In the genomic region with DNA sequence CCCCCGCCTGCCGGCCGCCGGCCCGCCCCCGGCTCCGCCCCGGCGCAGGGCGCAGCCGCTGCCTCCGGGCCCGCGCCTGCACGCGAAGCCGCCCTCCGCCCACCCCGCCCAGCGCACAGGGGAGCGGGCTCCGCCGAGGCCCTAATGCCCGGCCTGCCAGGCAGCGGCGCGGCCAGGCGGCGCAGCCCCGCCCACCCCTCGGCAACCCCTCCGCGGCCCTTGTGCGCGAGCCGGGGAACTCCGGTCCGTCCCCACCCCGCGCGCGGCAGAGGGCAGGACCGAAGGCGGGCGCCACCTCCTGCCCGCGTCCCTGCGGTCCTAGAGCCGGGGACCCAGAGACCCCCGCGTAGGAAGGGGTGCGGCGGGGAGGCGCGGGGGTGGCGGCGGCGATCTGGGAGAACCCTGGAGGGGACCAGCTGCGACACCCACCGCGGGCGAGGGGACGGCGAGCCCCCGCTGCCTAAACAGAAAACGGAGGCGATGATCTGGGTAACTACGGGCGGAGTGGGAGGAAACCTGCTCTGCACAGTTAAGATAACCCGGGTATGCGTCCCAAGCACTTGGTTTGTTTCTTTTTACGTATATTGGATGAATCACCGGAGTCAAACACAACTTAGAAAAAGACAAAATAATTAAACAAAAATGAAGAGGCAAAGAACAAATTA, we compare ENCODE assay signal across 8 cellular contexts.
DNase-seq lines count a peak whose midpoint lies in the region; ATAC-seq, FAIRE-seq and TF ChIP-seq lines count a peak whose summit lies in the region.

No MANE protein-coding gene starts in this region.

- DNase-seq in D721Med (ENCODE audit: insufficient read length, low spot score) (peak; percentile 82), HUDEP-2 (lab: John Stamatoyannopoulos, UW; ENCODE audit: unreplicated experiment in 76 of 76) (peak in 75 of 76 experiments; percentile 31 to 95 (median 86)), OCI-M1 (lab: John Stamatoyannopoulos, UW) (peak; percentile 89), activated T-cell treated with anti-CD3 and anti-CD28 coated beads for 48 hours (ENCODE audit: low read depth) (peak; percentile 90), epithelial cell of prostate (ENCODE audit: low read depth, low spot score) (peak; percentile 36)
- DNase-seq in stimulated activated CD8-positive, alpha-beta memory T cell treated with anti-CD3 and anti-CD28 coated beads, Interleukin-4, amount 100 ng/mL, for 4 hours (ENCODE audit: low read depth in 2 of 2, low spot score in 1 of 2) = peak; percentile 75 to 90

- no peak for FAIRE-seq in D721Med (lab: Jason Lieb, UNC)

- H3K27me3 ChIP-seq in mucosa of rectum (ENCODE audit: control insufficient read depth in 2 of 2, insufficient read depth in 2 of 2, low read length in 2 of 2) = no peaks in the 10 kb centered on the region

- H3K4me1 ChIP-seq in mucosa of rectum (ENCODE audit: control insufficient read depth in 2 of 2, insufficient read depth in 2 of 2, low read length in 2 of 2) = peaks cover 22 to 23% of the 10 kb centered on the region in 2 donors

- ATAC-seq in GM21367 (IDR thresholded peaks at IDR 0.05; ENCODE audit: unreplicated experiment) = peak; percentile 66

- peak overlapping the region; percentile 69 to 79 for H3K4me3 ChIP-seq in mucosa of rectum (ENCODE audit: low read length in 2 of 2)

- no peak for TF ChIP-seq CTCF in D721Med (IDR thresholded peaks at IDR 0.05; ENCODE audit: insufficient read depth, missing control alignments)

- H3K9ac ChIP-seq in mucosa of rectum (ENCODE audit: low read depth in 1 of 2, low read length in 2 of 2) = peak overlapping the region; percentile 68 to 72

- no peaks in the 10 kb centered on the region for H3K36me3 ChIP-seq in mucosa of rectum (ENCODE audit: control insufficient read depth in 2 of 2, insufficient read depth in 2 of 2, low read length in 2 of 2)

- H3K9me3 ChIP-seq in mucosa of rectum (ENCODE audit: control insufficient read depth in 2 of 2, low read length in 2 of 2) = no peaks in the 10 kb centered on the region

- H3K27ac ChIP-seq in epithelial cell of prostate (peak overlapping the region; percentile 86), mucosa of rectum (ENCODE audit: low read depth in 2 of 2, low read length in 2 of 2) (peak overlapping the region; percentile 84 to 89)

Comparison
In these comparisons a context has a peak if more than half of its experiments do, and no peak if none do; other contexts are left out.
1. Peak in every context shown above with its lines: DNase-seq, ATAC-seq, H3K4me3 ChIP-seq and H3K27ac ChIP-seq.
2. DNase-seq: peak in every context shown above with its lines; median percentile 90 in activated T-cell treated with anti-CD3 and anti-CD28 coated beads for 48 hours; 89 in OCI-M1; 86 in HUDEP-2; 82 in stimulated activated CD8-positive, alpha-beta memory T cell treated with anti-CD3 and anti-CD28 coated beads, Interleukin-4, amount 100 ng/mL, for 4 hours; 82 in D721Med; 36 in epithelial cell of prostate.